Comparison of ENCODE assay signal across 1 cellular context in the genomic region with DNA sequence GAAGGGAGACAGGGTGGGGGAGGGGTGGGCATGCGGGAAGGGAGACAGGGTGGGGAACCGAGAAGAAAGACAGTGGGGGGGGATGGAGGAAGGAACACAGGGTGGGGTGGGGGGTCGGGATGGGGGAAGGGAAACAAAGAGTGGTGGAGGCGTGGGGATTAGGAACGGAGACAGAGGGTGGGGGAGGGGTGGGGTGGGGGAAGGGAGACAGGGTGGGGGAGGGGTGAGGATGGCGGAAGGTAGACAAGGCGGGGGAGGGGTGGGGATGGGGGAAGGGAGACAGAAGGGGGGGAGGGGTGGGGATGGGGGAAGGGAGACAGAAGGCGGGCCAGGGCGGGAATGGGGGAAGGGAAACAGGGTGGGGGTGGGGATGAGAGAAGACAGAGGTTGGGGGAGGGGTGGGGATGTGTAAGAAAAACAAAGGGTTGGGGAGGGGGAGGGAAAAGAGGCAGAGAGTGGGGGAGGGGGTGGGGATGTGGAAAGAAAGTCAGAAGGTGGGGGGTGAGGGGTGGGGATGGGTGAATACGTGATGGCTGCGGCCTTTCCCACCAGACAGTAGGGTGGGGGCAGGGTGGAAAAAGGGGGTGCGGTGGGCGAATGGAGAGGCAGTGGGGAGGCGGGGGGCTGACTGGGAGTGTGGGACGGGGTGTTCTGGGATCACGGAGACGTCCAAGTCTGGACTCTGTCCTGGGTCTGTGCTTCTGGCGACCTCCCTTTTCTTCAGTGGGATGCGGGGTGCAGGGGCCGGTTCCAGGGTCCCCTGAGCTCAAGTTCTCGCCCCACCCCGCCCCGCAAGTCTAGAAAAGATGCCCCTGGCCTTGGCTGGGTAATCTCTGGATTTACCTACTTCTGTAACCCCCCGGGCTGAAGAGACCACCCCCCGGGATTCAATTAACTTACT.
TF ChIP-seq lines count a peak whose summit lies in the region.

No MANE protein-coding gene starts in this region.

TF ChIP-seq in HepG2, 621 proteins besides CTCF, POLR2A, EP300 and RAD21:
- TF ChIP-seq ZNF670 (CRISPR knock-in tag; IDR thresholded peaks at IDR 0.05; ENCODE audit: borderline replicate concordance) (no peak), DZIP1 (CRISPR knock-in tag; IDR thresholded peaks at IDR 0.05) (no peak), ELK4 (CRISPR knock-in tag; IDR thresholded peaks at IDR 0.05; ENCODE audit: borderline replicate concordance) (no peak), ZNF292 (CRISPR knock-in tag; IDR thresholded peaks at IDR 0.05; ENCODE audit: borderline replicate concordance, low read depth) (no peak), ZNF468 (CRISPR knock-in tag; IDR thresholded peaks at IDR 0.05) (no peak), XRCC5 (optimal IDR thresholded peaks at IDR 0.05; ENCODE audit: low read length) (no peak), CC2D1A (CRISPR knock-in tag; IDR thresholded peaks at IDR 0.05) (no peak), NFIC (IDR thresholded peaks at IDR 0.05; ENCODE audit: low read length) (no peak), ZNF724P (CRISPR knock-in tag; IDR thresholded peaks at IDR 0.05; ENCODE audit: borderline replicate concordance) (no peak), ZNF552 (CRISPR knock-in tag; IDR thresholded peaks at IDR 0.05; ENCODE audit: borderline replicate concordance) (no peak), NBN (conservative IDR thresholded peaks at IDR 0.05) (no peak), CHCHD3 (CRISPR knock-in tag; IDR thresholded peaks at IDR 0.05) (no peak), PRDM4 (CRISPR knock-in tag; IDR thresholded peaks at IDR 0.05; ENCODE audit: borderline replicate concordance) (no peak), ZNF614 (CRISPR knock-in tag; IDR thresholded peaks at IDR 0.05; ENCODE audit: borderline replicate concordance) (no peak), SKIL (CRISPR knock-in tag; IDR thresholded peaks at IDR 0.05; ENCODE audit: borderline replicate concordance) (no peak), ISX (CRISPR knock-in tag; conservative IDR thresholded peaks at IDR 0.05) (no peak)
- TF ChIP-seq, protein P1, sequence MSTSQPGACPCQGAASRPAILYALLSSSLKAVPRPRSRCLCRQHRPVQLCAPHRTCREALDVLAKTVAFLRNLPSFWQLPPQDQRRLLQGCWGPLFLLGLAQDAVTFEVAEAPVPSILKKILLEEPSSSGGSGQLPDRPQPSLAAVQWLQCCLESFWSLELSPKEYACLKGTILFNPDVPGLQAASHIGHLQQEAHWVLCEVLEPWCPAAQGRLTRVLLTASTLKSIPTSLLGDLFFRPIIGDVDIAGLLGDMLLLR (CRISPR knock-in tag; IDR thresholded peaks at IDR 0.05) = no peak
